In the genomic region with DNA sequence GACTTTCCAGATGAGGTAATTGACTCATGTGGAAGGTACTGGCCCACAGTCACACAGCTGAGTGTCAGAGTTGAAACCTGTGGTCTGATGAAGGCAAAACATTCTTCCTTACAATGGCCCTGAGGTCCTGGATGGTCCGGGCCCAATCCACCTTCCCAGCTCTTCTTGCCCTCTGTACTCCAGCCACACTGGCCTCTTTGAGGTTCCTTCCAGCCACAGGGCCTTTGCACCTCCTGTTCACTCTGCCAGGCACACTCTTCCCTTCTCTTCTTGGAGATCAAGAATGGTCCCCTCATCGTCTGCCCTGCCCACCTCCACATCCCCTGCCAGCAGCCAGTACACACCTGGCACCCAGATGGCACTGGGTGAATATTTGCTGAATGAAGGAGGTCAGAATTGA, we compare ENCODE assay signal across 1 cellular context.
TF ChIP-seq lines count a peak whose summit lies in the region.

No MANE protein-coding gene starts in this region.

TF ChIP-seq in HEK293, 187 proteins besides CTCF, POLR2A, EP300 and RAD21 (continued from another document):
- TF ChIP-seq, protein P1, sequence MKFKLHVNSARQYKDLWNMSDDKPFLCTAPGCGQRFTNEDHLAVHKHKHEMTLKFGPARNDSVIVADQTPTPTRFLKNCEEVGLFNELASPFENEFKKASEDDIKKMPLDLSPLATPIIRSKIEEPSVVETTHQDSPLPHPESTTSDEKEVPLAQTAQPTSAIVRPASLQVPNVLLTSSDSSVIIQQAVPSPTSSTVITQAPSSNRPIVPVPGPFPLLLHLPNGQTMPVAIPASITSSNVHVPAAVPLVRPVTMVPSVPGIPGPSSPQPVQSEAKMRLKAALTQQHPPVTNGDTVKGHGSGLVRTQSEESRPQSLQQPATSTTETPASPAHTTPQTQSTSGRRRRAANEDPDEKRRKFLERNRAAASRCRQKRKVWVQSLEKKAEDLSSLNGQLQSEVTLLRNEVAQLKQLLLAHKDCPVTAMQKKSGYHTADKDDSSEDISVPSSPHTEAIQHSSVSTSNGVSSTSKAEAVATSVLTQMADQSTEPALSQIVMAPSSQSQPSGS (tag by site-specific recombination; IDR thresholded peaks at IDR 0.05; ENCODE audit: low read depth): no peak
- TF ChIP-seq, protein P2, sequence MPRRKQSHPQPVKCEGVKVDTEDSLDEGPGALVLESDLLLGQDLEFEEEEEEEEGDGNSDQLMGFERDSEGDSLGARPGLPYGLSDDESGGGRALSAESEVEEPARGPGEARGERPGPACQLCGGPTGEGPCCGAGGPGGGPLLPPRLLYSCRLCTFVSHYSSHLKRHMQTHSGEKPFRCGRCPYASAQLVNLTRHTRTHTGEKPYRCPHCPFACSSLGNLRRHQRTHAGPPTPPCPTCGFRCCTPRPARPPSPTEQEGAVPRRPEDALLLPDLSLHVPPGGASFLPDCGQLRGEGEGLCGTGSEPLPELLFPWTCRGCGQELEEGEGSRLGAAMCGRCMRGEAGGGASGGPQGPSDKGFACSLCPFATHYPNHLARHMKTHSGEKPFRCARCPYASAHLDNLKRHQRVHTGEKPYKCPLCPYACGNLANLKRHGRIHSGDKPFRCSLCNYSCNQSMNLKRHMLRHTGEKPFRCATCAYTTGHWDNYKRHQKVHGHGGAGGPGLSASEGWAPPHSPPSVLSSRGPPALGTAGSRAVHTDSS (tag by site-specific recombination; IDR thresholded peaks at IDR 0.05): no peak
